ENCODE assay signal across 8 cellular contexts in genomic region chr2:72149556-72150156, GRCh38. TPM values are rescaled to one million over a fixed set of nuclear protein-coding genes. Genes with fewer than 3 reads are reported as not detected.
DNase-seq lines count a peak whose midpoint lies in the region; ATAC-seq and TF ChIP-seq lines count a peak whose summit lies in the region.

No MANE protein-coding gene starts in this region.

- WGBS in right lobe of liver (ENCODE audit: insufficient coverage, low coverage, low lambda C conversion rate, missing lambda C conversion rate): 1% methylated on average over 15 of the region's 45 CpGs
- WGBS in tibial nerve, 2 donors: 2 to 4% methylated on average over 26 to 45 of the region's 45 CpGs

- no peak overlapping the region for H3K27ac Mint-ChIP-seq in CD14-positive monocyte

- no peaks in the 10 kb centered on the region for H3K36me3 ChIP-seq in right lobe of liver
- no peaks in the 10 kb centered on the region for H3K36me3 ChIP-seq in tibial nerve

- intact Hi-C loops in CD14-positive monocyte (cut with micrococcal nuclease): loop anchor here in 1 of 2 donors (10.0 kb wide), 1 partner anchor 605 kb away; no protein-coding TSS in a partner anchor
- intact Hi-C loops in right lobe of liver (cut with DNase I): loop anchor here (5.0 to 10.0 kb wide), 5 partner anchors 222 to 605 kb away; no protein-coding TSS in a partner anchor

- H3K4me3 ChIP-seq in right lobe of liver: peak overlapping the region; percentile 11 to 20 (median 13)
- peak overlapping the region in 3 of 4 donors; percentile 20 to 56 (median 41) for H3K4me3 ChIP-seq in tibial nerve

- H3K27me3 Mint-ChIP-seq in CD14-positive monocyte (ENCODE audit: low read depth in 3 of 3): peaks cover 69 to 78% (median 73%) of the 10 kb centered on the region in 3 donors

- in situ Hi-C loops in T47D (cut with HindIII; ENCODE audit: low pct_unique_long_range_greater_than_20kb, low sequenced_read_pairs): no loop called here

- H3K36me3 Mint-ChIP-seq in CD14-positive monocyte: peaks cover 3 to 13% of the 10 kb centered on the region in 2 donors

- H3K4me1 Mint-ChIP-seq in CD14-positive monocyte: peaks cover 32% of the 10 kb centered on the region

- DNase-seq in CD14-positive monocyte (ENCODE audit: low spot score) (peak; percentile 45), LoVo (ENCODE audit: low spot score) (peak; percentile 8), T47D (ENCODE audit: low read depth in 1 of 2, low spot score in 1 of 2) (peak; percentile 21 to 43), right lobe of liver (peak in 2 of 3 donors; percentile 48 to 55), tibial nerve (ENCODE audit: low spot score in 2 of 2) (peak in 1 of 2 donors; percentile 8), activated gamma-delta T cell treated with Interleukin-2 at 50 U/mL for 16 hours (no peak), OCI-M1 (lab: John Stamatoyannopoulos, UW) (no peak)

- no peak for TF ChIP-seq EP300 in tibial nerve (IDR thresholded peaks at IDR 0.05)

- TF ChIP-seq POLR2A in right lobe of liver (IDR thresholded peaks at IDR 0.05) (no peak), tibial nerve (IDR thresholded peaks at IDR 0.05) (no peak)

- peak overlapping the region; percentile 65 to 91 for H3K4me3 Mint-ChIP-seq in CD14-positive monocyte

- peaks cover 0 to 35% of the 10 kb centered on the region in 2 donors for H3K27me3 ChIP-seq in right lobe of liver
- H3K27me3 ChIP-seq in tibial nerve: peaks cover 2 to 62% of the 10 kb centered on the region in 2 donors

- ATAC-seq in right lobe of liver (peak; percentile 23 to 45 (median 38)), GM21367 (IDR thresholded peaks at IDR 0.05; ENCODE audit: unreplicated experiment) (no peak)

- H3K4me1 ChIP-seq in right lobe of liver (peaks cover 0 to 37% (median 6%) of the 10 kb centered on the region in 4 donors), tibial nerve (peaks cover 0 to 57% (median 38%) of the 10 kb centered on the region in 4 donors)

- H3K9me3 ChIP-seq in right lobe of liver (no peaks in the 10 kb centered on the region), tibial nerve (no peaks in the 10 kb centered on the region)

- no peak for TF ChIP-seq CTCF in CD14-positive monocyte (IDR thresholded peaks at IDR 0.05)
- TF ChIP-seq CTCF in right lobe of liver (IDR thresholded peaks at IDR 0.05): no peak
- TF ChIP-seq CTCF in tibial nerve (IDR thresholded peaks at IDR 0.05): no peak

- peaks cover 2 to 30% (median 21%) of the 10 kb centered on the region in 7 donors for H3K9me3 Mint-ChIP-seq in CD14-positive monocyte

- H3K27ac ChIP-seq in right lobe of liver (no peak overlapping the region), tibial nerve (peak overlapping the region in 1 of 4 donors; percentile 28)

RNA-seq across cellular contexts. Expression of gene CYP26B1, which starts 2.0 kb away (rescaled TPM):
- not detected for polyA plus RNA-seq in CD14-positive monocyte
- 1 to 10 TPM in 4 of 6 experiments, under 1 TPM in 2; 0.81 to 4.0 (median 1.8) TPM for total RNA-seq in right lobe of liver
- 10 to 100 TPM; 14.4 to 37.7 (median 34.2) TPM for total RNA-seq in tibial nerve

Comparison
In these comparisons a context has a peak if more than half of its experiments do, and no peak if none do; other contexts are left out.
1. DNase-seq: peak in CD14-positive monocyte (single experiment), LoVo (single experiment), T47D (2 of 2) and right lobe of liver (2 of 3); none in activated gamma-delta T cell treated with Interleukin-2 at 50 U/mL for 16 hours (single experiment) and OCI-M1 (single experiment).